In genomic region chr11:65887723-65888162, GRCh38 we compare ENCODE assay signal across 8 cellular contexts. TPM values are rescaled to one million over a fixed set of nuclear protein-coding genes. Genes with fewer than 3 reads are reported as not detected.
DNase-seq lines count a peak whose midpoint lies in the region; ATAC-seq, FAIRE-seq and TF ChIP-seq lines count a peak whose summit lies in the region.

No MANE protein-coding gene starts in this region.

- peak overlapping the region; percentile 90 for H2AK5ac ChIP-seq in IMR-90 (ENCODE audit: low read depth, low read length)

- dilution Hi-C loops in IMR-90 (cut with HindIII; ENCODE audit: low sequenced_read_pairs, unreplicated experiment), result no loop called here

- BruUV-seq in IMR-90 (replicated peaks; lab: Mats Ljungman, UMichigan) (TSS peak; percentile 4), GM12878 (replicated peaks; lab: Mats Ljungman, UMichigan) (TSS peak; percentile 70)

- peak overlapping the region; percentile 27 for H2BK5ac ChIP-seq in IMR-90 (ENCODE audit: low read depth, low read length, poor library complexity, severe bottlenecking)

- H4K5ac ChIP-seq in IMR-90 (ENCODE audit: low read depth, low read length), result peak overlapping the region; percentile 3; the same call in 1 of the 2 replicates

- SMC1A ChIA-PET in GM12878 (lab: Charles Lee; ENCODE audit: uncharacterized antibody, unreplicated experiment), result interaction anchor here (0.7 to 6.7 kb wide), 14 partner anchors 12 to 273 kb away, joined by 3 to 52 read pairs (median 6); partner anchors contain the start of genes CFL1, FOSL1, KAT5 and MUS81

- H3K36me3 Mint-ChIP-seq in CD8-positive, alpha-beta T cell, result peaks cover 33% of the 10 kb centered on the region

- H4K8ac ChIP-seq in IMR-90 (ENCODE audit: low read depth in 2 of 2, low read length in 2 of 2), result peak overlapping the region; percentile 74 to 98; a peak in 3 of 4 replicates

- FAIRE-seq in GM12878 (lab: Jason Lieb, UNC), result no peak

- peaks cover 43% of the 10 kb centered on the region for H3K79me2 ChIP-seq in GM12878 (ENCODE audit: control insufficient read depth, insufficient read depth, low read length)

- peak overlapping the region; percentile 57 for H3K4me3 ChIP-seq in CD8-positive, alpha-beta T cell (ENCODE audit: low read depth, low read length)
- H3K4me3 ChIP-seq in IMR-90 (ENCODE audit: insufficient read depth, low read depth, low read length) (peak overlapping the region; percentile 81), GM12878 (peak overlapping the region; percentile 90), lung (peak overlapping the region; percentile 67), vagina (peak overlapping the region; percentile 69 to 86)

- peak overlapping the region; percentile 11 for H2BK120ac ChIP-seq in IMR-90 (ENCODE audit: low read depth, low read length)

- peak overlapping the region; percentile 78 for H3K9ac ChIP-seq in IMR-90 (ENCODE audit: low read depth, low read length)
- H3K9ac ChIP-seq in GM12878 (ENCODE audit: control insufficient read depth, insufficient read depth, low read length), result peak overlapping the region; percentile 73

- H3K56ac ChIP-seq in IMR-90 (ENCODE audit: extremely low read depth, insufficient read depth, low read length), result 0 out of 2 replicates have a peak overlapping the region, but pooled peaks have one; percentile 4

- H2BK15ac ChIP-seq in IMR-90 (ENCODE audit: low read depth, low read length), result no peak overlapping the region; the same call in 2 of the 3 replicates

- H3K27ac Mint-ChIP-seq in CD8-positive, alpha-beta T cell, result peak overlapping the region; percentile 98

- H3K18ac ChIP-seq in IMR-90 (ENCODE audit: low read depth, low read length), result no peak overlapping the region

- H3K27me3 ChIP-seq in CD8-positive, alpha-beta T cell (ENCODE audit: insufficient read depth, low read length), result no peaks in the 10 kb centered on the region
- H3K27me3 ChIP-seq in IMR-90 (ENCODE audit: control insufficient read depth, insufficient read depth, low read length) (no peaks in the 10 kb centered on the region), GM12878 (replicated peaks in 1 of 2; ENCODE audit: control insufficient read depth in 2 of 2, insufficient read depth in 2 of 2, low read length in 1 of 2) (no peaks in the 10 kb centered on the region), lung (ENCODE audit: control insufficient read depth, insufficient read depth) (no peaks in the 10 kb centered on the region), vagina (no peaks in the 10 kb centered on the region)

- H3K4me2 ChIP-seq in IMR-90 (ENCODE audit: low read depth, low read length) (peak overlapping the region; percentile 91), GM12878 (ENCODE audit: control insufficient read depth, insufficient read depth) (peak overlapping the region; percentile 88)

- in situ Hi-C loops in IMR-90 (cut with MboI; ENCODE audit: low sequenced_read_pairs) (no loop called here), GM12878 (cut with MboI) (no loop called here)

- no peaks in the 10 kb centered on the region for H3K9me3 ChIP-seq in CD8-positive, alpha-beta T cell (ENCODE audit: low read length)
- H3K9me3 ChIP-seq in IMR-90 (ENCODE audit: control insufficient read depth, insufficient read depth, low read length) (no peaks in the 10 kb centered on the region), GM12878 (replicated peaks; ENCODE audit: control insufficient read depth, insufficient read depth, low read length) (no peaks in the 10 kb centered on the region), lung (ENCODE audit: control insufficient read depth in 2 of 2, insufficient read depth in 1 of 2, low read length in 1 of 2) (no peaks in the 10 kb centered on the region), vagina (no peaks in the 10 kb centered on the region)

- RAD21 ChIA-PET in GM12878 (lab: Charles Lee; ENCODE audit: unreplicated experiment), result interaction anchor here (0.7 to 8.0 kb wide), 18 partner anchors 11 to 248 kb away, joined by 3 to 76 read pairs (median 4); partner anchors contain the start of genes CFL1, MUS81, RNASEH2C and SART1

- TF ChIP-seq RAD21 in IMR-90 (IDR thresholded peaks at IDR 0.05; ENCODE audit: low read length), result no peak
- TF ChIP-seq RAD21 in GM12878 (IDR thresholded peaks at IDR 0.05; ENCODE audit: insufficient read depth, low read depth, low read length), result no peak

- no peak for TF ChIP-seq CTCF in CD8-positive, alpha-beta T cell (IDR thresholded peaks at IDR 0.05)
- TF ChIP-seq CTCF in IMR-90 (conservative IDR thresholded peaks at IDR 0.05; ENCODE audit: low read depth, low read length) (no peak), GM12878 (IDR thresholded peaks at IDR 0.05 in 2 of 3, conservative IDR thresholded peaks at IDR 0.05 in 1 of 3; ENCODE audit: control insufficient read depth in 2 of 3, extremely low read depth in 1 of 3, insufficient read depth in 1 of 3, low read depth in 3 of 3, low read length in 3 of 3) (no peak), lung (IDR thresholded peaks at IDR 0.05; ENCODE audit: control extremely low read depth, extremely low read depth) (no peak), vagina (IDR thresholded peaks at IDR 0.05) (no peak)

- intact Hi-C loops in CD8-positive, alpha-beta T cell (cut with DNase I, micrococcal nuclease), result loop anchor here (1.0 to 2.0 kb wide), 9 partner anchors 15 to 115 kb away; partner anchors contain the start of genes C11orf68 (in 2 of the 2), DRAP1 (in 2 of the 2), AP5B1 (in 1 of the 2) and BANF1 (in 1 of the 2)
- intact Hi-C loops in IMR-90 (cut with micrococcal nuclease), result loop anchor here (1.0 to 2.0 kb wide), 4 partner anchors 30 to 102 kb away; partner anchors contain the start of gene SART1
- intact Hi-C loops in GM12878 (cut with micrococcal nuclease; ENCODE audit: unreplicated experiment), result loop anchor here (1.0 to 2.0 kb wide), 3 partner anchors 29 to 102 kb away; partner anchors contain the start of genes CFL1 and SART1
- intact Hi-C loops in vagina (cut with DNase I), result loop anchor here (5.0 kb wide), 2 partner anchors 100 to 115 kb away; partner anchors contain the start of genes BANF1 and EIF1AD

- no peak for TF ChIP-seq EP300 in GM12878 (IDR thresholded peaks at IDR 0.05; ENCODE audit: borderline replicate concordance in 1 of 2, control insufficient read depth in 1 of 2, low read depth in 2 of 2, low read length in 2 of 2)

- peaks cover 58% of the 10 kb centered on the region for H3K4me1 Mint-ChIP-seq in CD8-positive, alpha-beta T cell (ENCODE audit: low read depth)

- peaks cover 22% of the 10 kb centered on the region for H3K36me3 ChIP-seq in CD8-positive, alpha-beta T cell (ENCODE audit: insufficient read depth, low read length)
- H3K36me3 ChIP-seq in IMR-90 (ENCODE audit: control insufficient read depth, insufficient read depth, low read length) (peaks cover 44% of the 10 kb centered on the region), GM12878 (ENCODE audit: control insufficient read depth in 2 of 2, insufficient read depth in 2 of 2, low read length in 1 of 2) (peaks cover 12 to 21% of the 10 kb centered on the region in 2 experiments), lung (ENCODE audit: control insufficient read depth in 2 of 2, insufficient read depth in 2 of 2, low read length in 2 of 2) (peaks cover 7 to 22% of the 10 kb centered on the region in 2 donors), vagina (peaks cover 0 to 28% of the 10 kb centered on the region in 2 donors)

- H2BK20ac ChIP-seq in IMR-90 (ENCODE audit: low read depth, low read length), result no peak overlapping the region

- peak overlapping the region; percentile 99 for H3K14ac ChIP-seq in IMR-90 (replicated peaks; ENCODE audit: low read depth, low read length)

- no peaks in the 10 kb centered on the region for H3K9me1 ChIP-seq in IMR-90 (ENCODE audit: insufficient read depth, low read length)

- H3K27ac ChIP-seq in CD8-positive, alpha-beta T cell (ENCODE audit: low read depth, low read length), result peak overlapping the region; percentile 73
- H3K27ac ChIP-seq in IMR-90 (ENCODE audit: insufficient read depth, low read length) (peak overlapping the region; percentile 85), GM12878 (ENCODE audit: control insufficient read depth, insufficient read depth) (peak overlapping the region; percentile 70), lung (ENCODE audit: low read depth in 1 of 2, low read length in 1 of 2) (peak overlapping the region; percentile 82 to 95), vagina (peak overlapping the region; percentile 97)

- peak overlapping the region; percentile 98 for H3K4ac ChIP-seq in IMR-90 (ENCODE audit: low read depth, low read length)

- peak overlapping the region; percentile 98 for H2AK9ac ChIP-seq in IMR-90 (replicated peaks; ENCODE audit: low read depth, low read length, poor library complexity)

- peak overlapping the region; percentile 99 for H3K23ac ChIP-seq in IMR-90 (ENCODE audit: low read depth, low read length)

- H3K4me3 Mint-ChIP-seq in CD8-positive, alpha-beta T cell, result peak overlapping the region; percentile 83

- peaks cover 9 to 71% of the 10 kb centered on the region in 2 experiments for H3K79me1 ChIP-seq in IMR-90 (ENCODE audit: low read depth in 1 of 2, low read length in 2 of 2)

- H4K20me1 ChIP-seq in IMR-90 (ENCODE audit: insufficient read depth, low read length) (peaks cover 44% of the 10 kb centered on the region), GM12878 (ENCODE audit: control insufficient read depth, insufficient read depth) (no peaks in the 10 kb centered on the region)

- no peaks in the 10 kb centered on the region for H3K9me3 Mint-ChIP-seq in CD8-positive, alpha-beta T cell

- H4K91ac ChIP-seq in IMR-90 (ENCODE audit: insufficient read depth, low read depth, low read length), result peak overlapping the region; percentile 49

- H3K27me3 Mint-ChIP-seq in CD8-positive, alpha-beta T cell (ENCODE audit: low read depth), result no peaks in the 10 kb centered on the region

- WGBS in IMR-90 (ENCODE audit: extremely low coverage in 2 of 2, insufficient read length in 1 of 2), 2 experiments, result 0% methylated on average over 7 of the region's 23 CpGs; no CpG with 5 or more reads in 1 of the 2 experiments
- WGBS in GM12878 (ENCODE audit: insufficient coverage, insufficient replicate concordance, low lambda C conversion rate, missing lambda C conversion rate), result 1% methylated on average over 23 of the region's 23 CpGs
- 5% methylated on average over 23 of the region's 23 CpGs for WGBS in lung, 2 donors

- CTCF ChIA-PET in CD8-positive, alpha-beta T cell (lab: Charles Lee), result interaction anchor here (0.6 to 14.8 kb wide), 25 partner anchors 10 to 261 kb away, joined by 3 to 287 read pairs (median 4); partner anchors contain the start of genes AP5B1, BANF1, C11orf68 and CFL1
- CTCF ChIA-PET in IMR-90 (lab: Yijun Ruan, JAX) (interaction anchor here (0.7 to 2.1 kb wide), 16 partner anchors 9 to 176 kb away, joined by 3 to 8 read pairs (median 4); partner anchors contain the start of genes EFEMP2, FOSL1, KAT5 and MUS81), GM12878 (lab: Yijun Ruan, JAX) (interaction anchor here (0.6 to 11.0 kb wide), 23 partner anchors 12 to 398 kb away, joined by 3 to 167 read pairs (median 7); partner anchors contain the start of genes CFL1, FOSL1, MUS81 and RNASEH2C)

- DNase-seq in CD8-positive, alpha-beta T cell, result peak in 1 of 7 experiments; percentile 26
- DNase-seq in IMR-90 (peak; percentile 63), GM12878 (ENCODE audit: low read depth, low spot score) (no peak), lung (ENCODE audit: low spot score) (no peak), vagina (ENCODE audit: extremely low spot score in 2 of 2) (no peak), NCI-H2171 (lab: John Stamatoyannopoulos, UW) (no peak)
- no peak for DNase-seq in NK-92 treated with Interleukin-12 subunit alpha and Interleukin-12 subunit beta, amount 100 ng/mL, for 24 hours (lab: John Stamatoyannopoulos, UW)

- no peak for ATAC-seq in CD8-positive, alpha-beta T cell
- ATAC-seq in IMR-90 (ENCODE audit: low read depth), result no peak; the same call in 1 of the 2 replicates
- ATAC-seq in GM12878, result no peak
- no peak for ATAC-seq in lung (ENCODE audit: insufficient read depth, low FRiP score)
- ATAC-seq in GM21737 (IDR thresholded peaks at IDR 0.05; ENCODE audit: unreplicated experiment), result no peak

- H2AFZ ChIP-seq in IMR-90 (replicated peaks; ENCODE audit: low read length, poor library complexity) (peak overlapping the region; percentile 99), GM12878 (ENCODE audit: control insufficient read depth, low read depth, low read length) (peak overlapping the region; percentile 97)

- H3K4me1 ChIP-seq in CD8-positive, alpha-beta T cell (ENCODE audit: insufficient read depth, low read length), result peaks cover 42% of the 10 kb centered on the region
- H3K4me1 ChIP-seq in IMR-90 (ENCODE audit: control insufficient read depth, insufficient read depth, low read length) (peaks cover 13% of the 10 kb centered on the region), GM12878 (ENCODE audit: control insufficient read depth, insufficient read depth, low read length) (peaks cover 26% of the 10 kb centered on the region), lung (ENCODE audit: control insufficient read depth in 2 of 2, insufficient read depth in 2 of 2, low read length in 2 of 2) (peaks cover 5 to 13% of the 10 kb centered on the region in 2 donors), vagina (peaks cover 65% of the 10 kb centered on the region)

- POLR2A ChIA-PET in CD8-positive, alpha-beta T cell (lab: Charles Lee), result interaction anchor here (0.7 to 8.3 kb wide), 15 partner anchors 8 to 389 kb away, joined by 3 to 178 read pairs (median 6); partner anchors contain the start of genes BANF1, C11orf68, CFL1 and CTSW
- POLR2A ChIA-PET in IMR-90 (lab: Charles Lee; ENCODE audit: unreplicated experiment), result interaction anchor here (0.5 to 4.4 kb wide), 8 partner anchors 9 to 1109 kb away, joined by 3 to 20 read pairs (median 6); partner anchors contain the start of genes FOSL1 and SF1
- POLR2A ChIA-PET in GM12878 (lab: Charles Lee), result interaction anchor here (0.5 to 7.4 kb wide), 30 partner anchors 9 to 1141 kb away, joined by 3 to 155 read pairs (median 5); partner anchors contain the start of genes BANF1, C11orf68, CFL1 and EIF1AD

- no peak for TF ChIP-seq POLR2A in IMR-90 (IDR thresholded peaks at IDR 0.05; ENCODE audit: low read depth, low read length)
- TF ChIP-seq POLR2A in GM12878 (IDR thresholded peaks at IDR 0.05; ENCODE audit: low read depth, low read length), result no peak
- no peak for TF ChIP-seq POLR2A in vagina (IDR thresholded peaks at IDR 0.05)

RNA-seq across cellular contexts. Expression of gene FIBP, which starts 0.5 kb away (rescaled TPM):
- 10 to 100 TPM; 16.5 to 19.3 TPM for total RNA-seq in CD8-positive, alpha-beta T cell
- total RNA-seq in IMR-90 (2012; rRNA removed), result 119 and 182 TPM in 2 replicates
- polyA plus RNA-seq in IMR-90 (2012; rRNA removed), result 141 and 163 TPM in 2 replicates
- polyA plus RNA-seq in IMR-90 (2012; cell fraction: cytosol; rRNA removed), result 98.5 and 183 TPM in 2 replicates
- polyA plus RNA-seq in IMR-90 (2012; cell fraction: nucleus; rRNA removed; ENCODE audit: low replicate concordance), result 96.1 and 215 TPM in 2 replicates
- 49.9 and 50.2 TPM in 2 replicates for total RNA-seq in GM12878 (2013; cell fraction: nucleolus; rRNA removed)
- 144 and 155 TPM in 2 replicates for total RNA-seq in GM12878 (2014; rRNA removed)
- total RNA-seq in GM12878 (2014; rRNA removed; fragmentation: Illumina TruSeq; extraction: Trizol), result 78.4 and 82.8 TPM in 2 replicates
- 100.0 and 103 TPM in 2 replicates for total RNA-seq in GM12878 (2021)
- polyA plus RNA-seq in GM12878 (2011; ENCODE audit: low read depth), result 49.6 TPM
- 79.6 and 89.1 TPM in 2 replicates for polyA plus RNA-seq in GM12878 (2011; rRNA removed)
- polyA plus RNA-seq in GM12878 (2011; cell fraction: cytosol; rRNA removed), result 118 and 169 TPM in 2 replicates
- polyA plus RNA-seq in GM12878 (2011; cell fraction: nucleus; rRNA removed), result 160 and 164 TPM in 2 replicates
- polyA plus RNA-seq in GM12878 (2012), result 79.5 and 80.5 TPM in 2 replicates
- polyA plus RNA-seq in GM12878 (2014; fragmentation: Illumina TruSeq; extraction: Trizol), result 59.8 and 78.7 TPM in 2 replicates
- 10 to 100 TPM; 65.1 to 80.7 TPM for polyA plus RNA-seq in GM12878 (2014; fragmentation: Nextera tagmentation; extraction: Ambion mirVana)
- 169 and 197 TPM in 2 replicates for polyA plus RNA-seq in GM12878 (2014; rRNA removed)
- polyA plus RNA-seq in GM12878 (2016; fragmentation: Nextera tagmentation; extraction: Ambion mirVana), result 100 to 1,000 TPM; 176 to 182 TPM
- 72.7 and 118 TPM in 2 replicates for polyA minus RNA-seq in GM12878 (2011; rRNA and poly(A)+ RNA removed)
- polyA minus RNA-seq in GM12878 (2011; cell fraction: cytosol; rRNA and poly(A)+ RNA removed), result 53.2 and 62.5 TPM in 2 replicates
- polyA minus RNA-seq in GM12878 (2011; cell fraction: nucleus; rRNA and poly(A)+ RNA removed), result 58.6 and 92.6 TPM in 2 replicates
- total RNA-seq in lung, result 10 to 100 TPM; 49.8 to 74.6 TPM
- polyA plus RNA-seq in lung, result 10 to 100 TPM; 47.1 to 77.2 TPM
- 78.6 TPM for total RNA-seq in vagina

RNA-seq across cellular contexts. Expression of gene CCDC85B, which starts 2.7 kb away (rescaled TPM):
- 10 to 100 TPM; 25.6 to 27.4 TPM for total RNA-seq in CD8-positive, alpha-beta T cell
- total RNA-seq in IMR-90 (2012; rRNA removed) (17.6 and 21.9 TPM in 2 replicates), GM12878 (2014; rRNA removed) (93.5 and 114 TPM in 2 replicates), GM12878 (2014; rRNA removed; fragmentation: Illumina TruSeq; extraction: Trizol) (2.1 and 2.9 TPM in 2 replicates), GM12878 (2021) (92.0 and 92.1 TPM in 2 replicates), lung (10 to 100 TPM; 20.7 to 55.4 TPM), vagina (76.4 TPM)
- polyA plus RNA-seq in IMR-90 (2012; rRNA removed) (35.4 and 62.1 TPM in 2 replicates), GM12878 (2011; rRNA removed) (2.0 and 7.0 TPM in 2 replicates), GM12878 (2014; fragmentation: Illumina TruSeq; extraction: Trizol) (0.32 TPM in 1 of 2 replicates, not detected in the other), GM12878 (2014; fragmentation: Nextera tagmentation; extraction: Ambion mirVana) (1 to 10 TPM in 1 of 2 experiments, under 1 TPM in 1; 0.35 to 1.1 TPM), GM12878 (2014; rRNA removed) (94.2 and 119 TPM in 2 replicates), GM12878 (2016; fragmentation: Nextera tagmentation; extraction: Ambion mirVana) (100 to 1,000 TPM in 1 of 2 experiments, 10 to 100 TPM in 1; 94.6 to 114 TPM), lung (10 to 100 TPM; 52.5 to 63.4 TPM)
- polyA plus RNA-seq in IMR-90 (2012; cell fraction: cytosol; rRNA removed), result 125 and 188 TPM in 2 replicates
- polyA plus RNA-seq in IMR-90 (2012; cell fraction: nucleus; rRNA removed; ENCODE audit: low replicate concordance), result 18.5 and 49.8 TPM in 2 replicates
- 9.8 and 11.5 TPM in 2 replicates for total RNA-seq in GM12878 (2013; cell fraction: nucleolus; rRNA removed)
- polyA plus RNA-seq in GM12878 (2011; ENCODE audit: low read depth), result 6.0 TPM
- polyA plus RNA-seq in GM12878 (2011; cell fraction: cytosol; rRNA removed), result 20.5 and 47.6 TPM in 2 replicates
- 12.2 and 21.5 TPM in 2 replicates for polyA plus RNA-seq in GM12878 (2011; cell fraction: nucleus; rRNA removed)
- polyA plus RNA-seq in GM12878 (2012), result 36.7 and 39.0 TPM in 2 replicates
- polyA minus RNA-seq in GM12878 (2011; rRNA and poly(A)+ RNA removed), result 0.37 and 0.88 TPM in 2 replicates
- polyA minus RNA-seq in GM12878 (2011; cell fraction: cytosol; rRNA and poly(A)+ RNA removed), result 12.9 and 16.2 TPM in 2 replicates
- polyA minus RNA-seq in GM12878 (2011; cell fraction: nucleus; rRNA and poly(A)+ RNA removed), result 7.0 and 11.8 TPM in 2 replicates

RNA-seq across cellular contexts. Expression of gene CTSW, which starts 8.1 kb away (rescaled TPM):
- 100 to 1,000 TPM; 193 to 200 TPM for total RNA-seq in CD8-positive, alpha-beta T cell
- total RNA-seq in IMR-90 (2012; rRNA removed) (0.18 TPM in 1 of 2 replicates, not detected in the other), GM12878 (2014; rRNA removed) (1.4 and 2.9 TPM in 2 replicates), GM12878 (2014; rRNA removed; fragmentation: Illumina TruSeq; extraction: Trizol) (1.5 and 1.7 TPM in 2 replicates), GM12878 (2021) (1.5 and 1.9 TPM in 2 replicates), lung (1 to 10 TPM; 3.1 to 4.6 TPM), vagina (0.74 TPM)
- polyA plus RNA-seq in IMR-90 (2012; rRNA removed) (0.07 and 0.23 TPM in 2 replicates), GM12878 (2011; rRNA removed) (7.0 and 12.0 TPM in 2 replicates), GM12878 (2014; fragmentation: Illumina TruSeq; extraction: Trizol) (0.43 and 1.7 TPM in 2 replicates), GM12878 (2014; fragmentation: Nextera tagmentation; extraction: Ambion mirVana) (1 to 10 TPM in 1 of 2 experiments, under 1 TPM in 1; 0.53 to 1.6 TPM), GM12878 (2014; rRNA removed) (1.7 and 3.3 TPM in 2 replicates), GM12878 (2016; fragmentation: Nextera tagmentation; extraction: Ambion mirVana) (1 to 10 TPM in 1 of 2 experiments, under 1 TPM in 1; 0.92 to 1.1 TPM), lung (1 to 10 TPM; 2.9 to 8.7 TPM)
- polyA plus RNA-seq in IMR-90 (2012; cell fraction: cytosol; rRNA removed), result 0.08 and 0.39 TPM in 2 replicates
- polyA plus RNA-seq in IMR-90 (2012; cell fraction: nucleus; rRNA removed; ENCODE audit: low replicate concordance), result 0.23 and 0.34 TPM in 2 replicates
- total RNA-seq in GM12878 (2013; cell fraction: nucleolus; rRNA removed), result not detected in 2 replicates
- 0.35 TPM for polyA plus RNA-seq in GM12878 (2011; ENCODE audit: low read depth)
- polyA plus RNA-seq in GM12878 (2011; cell fraction: cytosol; rRNA removed), result 16.2 and 18.8 TPM in 2 replicates
- 9.2 and 16.3 TPM in 2 replicates for polyA plus RNA-seq in GM12878 (2011; cell fraction: nucleus; rRNA removed)
- 0.74 and 1.0 TPM in 2 replicates for polyA plus RNA-seq in GM12878 (2012)
- 8.3 and 16.4 TPM in 2 replicates for polyA minus RNA-seq in GM12878 (2011; rRNA and poly(A)+ RNA removed)
- polyA minus RNA-seq in GM12878 (2011; cell fraction: cytosol; rRNA and poly(A)+ RNA removed), result 4.3 and 4.5 TPM in 2 replicates
- 3.0 and 5.2 TPM in 2 replicates for polyA minus RNA-seq in GM12878 (2011; cell fraction: nucleus; rRNA and poly(A)+ RNA removed)

RNA-seq across cellular contexts. Expression of gene FOSL1, which starts 12.4 kb away (rescaled TPM):
- total RNA-seq in CD8-positive, alpha-beta T cell, result 1 to 10 TPM; 2.0 to 4.0 TPM
- total RNA-seq in IMR-90 (2012; rRNA removed) (17.2 and 26.1 TPM in 2 replicates), GM12878 (2014; rRNA removed) (2.1 TPM in 2 replicates), GM12878 (2014; rRNA removed; fragmentation: Illumina TruSeq; extraction: Trizol) (0.92 and 1.3 TPM in 2 replicates), GM12878 (2021) (3.8 and 4.3 TPM in 2 replicates), lung (10 to 100 TPM in 1 of 2 donors, under 1 TPM in 1; 0.43 to 11.4 TPM), vagina (20.9 TPM)
- polyA plus RNA-seq in IMR-90 (2012; rRNA removed) (97.4 and 107 TPM in 2 replicates), GM12878 (2011; rRNA removed) (0.76 and 1.3 TPM in 2 replicates), GM12878 (2014; fragmentation: Illumina TruSeq; extraction: Trizol) (2.4 and 2.8 TPM in 2 replicates), GM12878 (2014; fragmentation: Nextera tagmentation; extraction: Ambion mirVana) (under 1 TPM; 0.82 to 0.90 TPM), GM12878 (2014; rRNA removed) (2.0 and 2.4 TPM in 2 replicates), GM12878 (2016; fragmentation: Nextera tagmentation; extraction: Ambion mirVana) (1 to 10 TPM; 5.0 to 5.4 TPM), lung (10 to 100 TPM; 19.2 to 19.9 TPM)
- 49.5 and 52.7 TPM in 2 replicates for polyA plus RNA-seq in IMR-90 (2012; cell fraction: cytosol; rRNA removed)
- polyA plus RNA-seq in IMR-90 (2012; cell fraction: nucleus; rRNA removed; ENCODE audit: low replicate concordance), result 81.8 and 101 TPM in 2 replicates
- 6.6 and 7.2 TPM in 2 replicates for total RNA-seq in GM12878 (2013; cell fraction: nucleolus; rRNA removed)
- polyA plus RNA-seq in GM12878 (2011; ENCODE audit: low read depth), result 0.92 TPM
- polyA plus RNA-seq in GM12878 (2011; cell fraction: cytosol; rRNA removed), result 1.7 and 1.9 TPM in 2 replicates
- polyA plus RNA-seq in GM12878 (2011; cell fraction: nucleus; rRNA removed), result 2.2 and 5.0 TPM in 2 replicates
- polyA plus RNA-seq in GM12878 (2012), result 1.9 TPM in 2 replicates
- polyA minus RNA-seq in GM12878 (2011; rRNA and poly(A)+ RNA removed), result 0.82 and 1.9 TPM in 2 replicates
- 1.4 and 1.9 TPM in 2 replicates for polyA minus RNA-seq in GM12878 (2011; cell fraction: cytosol; rRNA and poly(A)+ RNA removed)
- polyA minus RNA-seq in GM12878 (2011; cell fraction: nucleus; rRNA and poly(A)+ RNA removed), result 1.8 and 3.2 TPM in 2 replicates

RNA-seq across cellular contexts. Expression of gene EFEMP2, which starts 15.1 kb away (rescaled TPM):
- 1 to 10 TPM; 3.8 to 5.1 TPM for total RNA-seq in CD8-positive, alpha-beta T cell
- total RNA-seq in IMR-90 (2012; rRNA removed) (62.7 and 69.2 TPM in 2 replicates), GM12878 (2014; rRNA removed) (2.3 and 2.6 TPM in 2 replicates), GM12878 (2014; rRNA removed; fragmentation: Illumina TruSeq; extraction: Trizol) (0.94 and 1.7 TPM in 2 replicates), GM12878 (2021) (2.3 and 2.4 TPM in 2 replicates), lung (10 to 100 TPM; 62.8 to 67.0 TPM), vagina (57.9 TPM)
- polyA plus RNA-seq in IMR-90 (2012; rRNA removed) (431 and 601 TPM in 2 replicates), GM12878 (2011; rRNA removed) (8.5 and 13.2 TPM in 2 replicates), GM12878 (2014; fragmentation: Illumina TruSeq; extraction: Trizol) (0.96 and 1.3 TPM in 2 replicates), GM12878 (2014; fragmentation: Nextera tagmentation; extraction: Ambion mirVana) (under 1 TPM in 1 of 2 experiments, not detected in 1; 0.24 TPM), GM12878 (2014; rRNA removed) (3.0 and 3.5 TPM in 2 replicates), GM12878 (2016; fragmentation: Nextera tagmentation; extraction: Ambion mirVana) (1 to 10 TPM in 1 of 2 experiments, under 1 TPM in 1; 0.70 to 1.3 TPM), lung (10 to 100 TPM; 34.2 to 44.8 TPM)
- polyA plus RNA-seq in IMR-90 (2012; cell fraction: cytosol; rRNA removed), result 324 and 587 TPM in 2 replicates
- 557 and 1,096 TPM in 2 replicates for polyA plus RNA-seq in IMR-90 (2012; cell fraction: nucleus; rRNA removed; ENCODE audit: low replicate concordance)
- 26.4 and 31.8 TPM in 2 replicates for total RNA-seq in GM12878 (2013; cell fraction: nucleolus; rRNA removed)
- polyA plus RNA-seq in GM12878 (2011; ENCODE audit: low read depth), result 9.0 TPM
- polyA plus RNA-seq in GM12878 (2011; cell fraction: cytosol; rRNA removed), result 16.1 and 19.3 TPM in 2 replicates
- polyA plus RNA-seq in GM12878 (2011; cell fraction: nucleus; rRNA removed), result 122 and 196 TPM in 2 replicates
- 17.5 and 18.5 TPM in 2 replicates for polyA plus RNA-seq in GM12878 (2012)
- polyA minus RNA-seq in GM12878 (2011; rRNA and poly(A)+ RNA removed), result 3.0 and 9.8 TPM in 2 replicates
- 1.1 and 1.3 TPM in 2 replicates for polyA minus RNA-seq in GM12878 (2011; cell fraction: cytosol; rRNA and poly(A)+ RNA removed)
- 18.9 and 19.9 TPM in 2 replicates for polyA minus RNA-seq in GM12878 (2011; cell fraction: nucleus; rRNA and poly(A)+ RNA removed)

Comparison
In these comparisons a context has a peak if more than half of its experiments do, and no peak if none do; other contexts are left out.
1. RNA of gene CTSW, which starts 8.1 kb away (total RNA-seq): 193 to 200 TPM in CD8-positive, alpha-beta T cell; 3.1 to 4.6 TPM in lung, 1.4 to 2.9 TPM in GM12878, 0.74 TPM in vagina (single experiment) and 0.18 TPM in IMR-90; every median in the first group is over 10 times any median in the second.
2. Peak in every context shown above with its lines, with median percentiles within 50 percentile points of each other: H3K27ac ChIP-seq and H3K4me3 ChIP-seq.